11 cellular contexts compared by ENCODE assay signal in the genomic region with DNA sequence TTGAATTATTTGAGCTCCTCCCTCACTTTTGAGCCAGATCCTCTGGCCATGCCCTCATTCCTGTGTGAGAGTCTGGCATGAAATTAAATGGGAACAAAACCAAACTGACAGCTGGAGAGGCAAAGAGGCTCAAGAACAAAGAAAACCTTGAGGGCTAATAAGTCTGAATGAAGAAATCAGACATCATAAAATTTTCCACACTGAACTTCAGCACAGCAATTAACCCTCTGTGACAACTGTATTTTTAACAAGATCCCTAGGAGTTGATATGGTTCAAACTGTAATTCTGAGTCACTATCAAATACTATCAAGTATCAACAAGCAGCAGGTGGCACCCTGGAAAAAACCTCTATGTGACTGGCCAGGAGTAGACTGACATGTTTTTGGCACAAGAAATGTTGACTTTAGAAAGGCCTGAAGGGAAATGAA.
DNase-seq lines count a peak whose midpoint lies in the region; ATAC-seq, FAIRE-seq and TF ChIP-seq lines count a peak whose summit lies in the region.
"Had no signal": no experiment of that assay in that cellular context is flagged by ENCODE, and none has a peak within 500 bp of the region (broad histone marks: within the 10 kb centered on the region; RNA-seq: fewer than 3 reads in every experiment).

No MANE protein-coding gene starts in this region.

- CTCF ChIA-PET in A549 (lab: Yijun Ruan, JAX), result no interaction called here

- in situ Hi-C loops in astrocyte of the cerebellum (cut with HindIII; ENCODE audit: low sequenced_read_pairs), result no loop called here

- H3K27ac ChIP-seq in A549, result peak overlapping the region in 1 of 2 experiments; percentile 48; a peak in 3 of 6 replicates
- H3K27ac ChIP-seq: C4-2B had no signal

- H3K9me3 ChIP-seq in A549, result no peaks in the 10 kb centered on the region

- TF ChIP-seq CTCF in A549 (IDR thresholded peaks at IDR 0.05) (no peak), astrocyte of the cerebellum (IDR thresholded peaks at IDR 0.05; ENCODE audit: low read depth, low read length, missing control alignments) (no peak)

- POLR2A ChIA-PET in A549 (lab: Yijun Ruan, JAX), result no interaction called here

- no peak for FAIRE-seq in A549 (lab: Jason Lieb, UNC)
- peak; percentile 98 for FAIRE-seq in islet of Langerhans (lab: Jason Lieb, UNC)
- FAIRE-seq in GM19239 (lab: Jason Lieb, UNC), result no peak

- ATAC-seq in A549 (no peak), HG03378 (IDR thresholded peaks at IDR 0.05; ENCODE audit: unreplicated experiment) (no peak), GM19328 (IDR thresholded peaks at IDR 0.05; ENCODE audit: unreplicated experiment) (no peak), GM21528 (IDR thresholded peaks at IDR 0.05; ENCODE audit: low FRiP score, unreplicated experiment) (no peak)
- ATAC-seq: HCT116 had no signal

- H3K4me1 ChIP-seq in A549, result peaks cover 23% of the 10 kb centered on the region

- peak overlapping the region; percentile 32 for H3K4me2 ChIP-seq in A549

- peak in 1 of 2 experiments; percentile 42 for DNase-seq in A549 (ENCODE audit: low read depth in 1 of 2, low spot score in 1 of 2)
- DNase-seq in NCI-H1105 (lab: John Stamatoyannopoulos, UW), result peak; percentile 89
- DNase-seq in astrocyte of the cerebellum (ENCODE audit: low read depth), result peak; percentile 85
- no peak for DNase-seq in GM19239 (ENCODE audit: insufficient read length, low spot score)
- DNase-seq: effector memory CD4-positive, alpha-beta T cell had no signal

- no peak for TF ChIP-seq POLR2A in A549 (IDR thresholded peaks at IDR 0.05; ENCODE audit: low read length)

- no peak for TF ChIP-seq EP300 in A549 (IDR thresholded peaks at IDR 0.05)

- no peak for TF ChIP-seq RAD21 in A549 (conservative IDR thresholded peaks at IDR 0.05 in 1 of 2, IDR thresholded peaks at IDR 0.05 in 1 of 2)

- no peak overlapping the region for H3K4me3 ChIP-seq in A549
- no peak overlapping the region for H3K4me3 ChIP-seq in astrocyte of the cerebellum (ENCODE audit: low read depth, low read length)

TF ChIP-seq in A549, 52 proteins besides CTCF, POLR2A, EP300 and RAD21:
- TF ChIP-seq, protein P1, sequence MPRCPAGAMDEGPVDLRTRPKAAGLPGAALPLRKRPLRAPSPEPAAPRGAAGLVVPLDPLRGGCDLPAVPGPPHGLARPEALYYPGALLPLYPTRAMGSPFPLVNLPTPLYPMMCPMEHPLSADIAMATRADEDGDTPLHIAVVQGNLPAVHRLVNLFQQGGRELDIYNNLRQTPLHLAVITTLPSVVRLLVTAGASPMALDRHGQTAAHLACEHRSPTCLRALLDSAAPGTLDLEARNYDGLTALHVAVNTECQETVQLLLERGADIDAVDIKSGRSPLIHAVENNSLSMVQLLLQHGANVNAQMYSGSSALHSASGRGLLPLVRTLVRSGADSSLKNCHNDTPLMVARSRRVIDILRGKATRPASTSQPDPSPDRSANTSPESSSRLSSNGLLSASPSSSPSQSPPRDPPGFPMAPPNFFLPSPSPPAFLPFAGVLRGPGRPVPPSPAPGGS (IDR thresholded peaks at IDR 0.05), result no peak
- TF ChIP-seq, protein P2, sequence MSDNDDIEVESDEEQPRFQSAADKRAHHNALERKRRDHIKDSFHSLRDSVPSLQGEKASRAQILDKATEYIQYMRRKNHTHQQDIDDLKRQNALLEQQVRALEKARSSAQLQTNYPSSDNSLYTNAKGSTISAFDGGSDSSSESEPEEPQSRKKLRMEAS (IDR thresholded peaks at IDR 0.05), result no peak
- TF ChIP-seq RARB (CRISPR knock-in tag; IDR thresholded peaks at IDR 0.05), result no peak
- TF ChIP-seq CHD2 (IDR thresholded peaks at IDR 0.05; ENCODE audit: low read length, partially characterized antibody), result no peak
- TF ChIP-seq HOXB13 (CRISPR knock-in tag; IDR thresholded peaks at IDR 0.05; ENCODE audit: low read depth), result no peak
- no peak for TF ChIP-seq EHMT2 (IDR thresholded peaks at IDR 0.05; ENCODE audit: low read depth)
- no peak for TF ChIP-seq MAFK (IDR thresholded peaks at IDR 0.05; ENCODE audit: partially characterized antibody)
- TF ChIP-seq MYC (IDR thresholded peaks at IDR 0.05; ENCODE audit: borderline replicate concordance, low read length), result no peak
- no peak for TF ChIP-seq JUNB (IDR thresholded peaks at IDR 0.05)
- TF ChIP-seq TP53 (CRISPR knock-in tag; IDR thresholded peaks at IDR 0.05), result no peak
- TF ChIP-seq CEBPB (IDR thresholded peaks at IDR 0.05), result no peak
- no peak for TF ChIP-seq HOXB5 (CRISPR knock-in tag; IDR thresholded peaks at IDR 0.05)
TF ChIP-seq in A549: peak in this region for 0.
